Comparison of ENCODE assay signal across 24 cellular contexts in genomic region chr3:40350529-40350928, GRCh38. TPM values are rescaled to one million over a fixed set of nuclear protein-coding genes. Genes with fewer than 3 reads are reported as not detected.
"Had no signal": no experiment of that assay in that cellular context is flagged by ENCODE, and none has a peak within 500 bp of the region (broad histone marks: within the 10 kb centered on the region; RNA-seq: fewer than 3 reads in every experiment).

No MANE protein-coding gene starts in this region.

- H3K9me3 ChIP-seq: colonic mucosa, lower lobe of right lung, mucosa of descending colon had no signal

- H3K27me3 ChIP-seq: colonic mucosa, foreskin keratinocyte, heart right ventricle, left lung had no signal

- H3K36me3 ChIP-seq: colonic mucosa, heart right ventricle, left lung, lower lobe of right lung had no signal

- DNase-seq: colonic mucosa; cortex of kidney; effector CD8-positive, alpha-beta T cell; effector memory CD8-positive, alpha-beta T cell; endodermal cell; erythroblast; foreskin keratinocyte; glutamatergic neuron; head of caudate nucleus; heart right ventricle; hippocampal formation; left cardiac atrium; left lung; left ventricle myocardium superior; lower lobe of right lung; mucosa of descending colon; naive B cell had no signal

- H3K4me1 ChIP-seq: colonic mucosa, foreskin keratinocyte, heart right ventricle, left lung, lower lobe of right lung had no signal

- H3K27ac ChIP-seq: colonic mucosa, epithelial cell of prostate, foreskin keratinocyte, heart right ventricle, left lung, lower lobe of right lung had no signal

- H3K4me3 ChIP-seq: colonic mucosa, heart right ventricle, left lung, lower lobe of right lung, mucosa of descending colon had no signal

RNA-seq across cellular contexts. Expression of gene ENTPD3, which starts 36.5 kb away (rescaled TPM):
- total RNA-seq: dermis microvascular lymphatic vessel endothelial cell, fibroblast of lung, fibroblast of villous mesenchyme, glomerular endothelial cell, lung microvascular endothelial cell, myocyte had no signal
